Comparison of ENCODE assay signal across 6 cellular contexts in genomic region chr11:15956302-15956701, GRCh38.
"Had no signal": no experiment of that assay in that cellular context is flagged by ENCODE, and none has a peak within 500 bp of the region (broad histone marks: within the 10 kb centered on the region; RNA-seq: fewer than 3 reads in every experiment).

No MANE protein-coding gene starts in this region.

- DNase-seq: KBM-7, KG1 had no signal

- H3K36me3 Mint-ChIP-seq: IgD-negative memory B cell had no signal

- H3K27ac ChIP-seq: HL-60 had no signal

- H3K4me1 Mint-ChIP-seq: IgD-negative memory B cell had no signal

- H3K27ac Mint-ChIP-seq: IgD-negative memory B cell had no signal

- ATAC-seq: HepG2, K562 had no signal

- H3K4me3 Mint-ChIP-seq: IgD-negative memory B cell had no signal

- H3K4me3 ChIP-seq: K562 had no signal
